2 cellular contexts compared by ENCODE assay signal in the genomic region with DNA sequence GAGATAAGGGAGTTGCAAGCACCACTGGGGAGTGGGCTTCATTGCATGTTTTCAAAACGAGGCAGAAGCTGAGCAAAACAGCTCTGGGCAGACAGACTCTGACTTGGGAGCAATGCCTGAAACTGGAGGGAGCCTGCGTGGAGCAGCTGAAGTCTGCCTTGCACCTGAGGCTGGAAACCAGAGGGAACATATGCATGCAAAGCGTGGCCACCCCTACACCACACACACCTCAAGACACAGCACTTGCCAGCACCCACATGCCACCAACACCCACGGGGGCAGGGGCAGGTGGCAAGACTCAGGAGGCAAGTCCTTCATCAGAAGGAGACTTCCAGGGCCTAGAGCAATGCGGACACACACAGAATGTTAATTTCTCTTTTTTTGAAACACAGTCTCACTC.
TF ChIP-seq lines count a peak whose summit lies in the region.

No MANE protein-coding gene starts in this region.

TF ChIP-seq in HepG2, 621 proteins besides CTCF, POLR2A, EP300 and RAD21 (continued from another document):
- TF ChIP-seq, protein P1, sequence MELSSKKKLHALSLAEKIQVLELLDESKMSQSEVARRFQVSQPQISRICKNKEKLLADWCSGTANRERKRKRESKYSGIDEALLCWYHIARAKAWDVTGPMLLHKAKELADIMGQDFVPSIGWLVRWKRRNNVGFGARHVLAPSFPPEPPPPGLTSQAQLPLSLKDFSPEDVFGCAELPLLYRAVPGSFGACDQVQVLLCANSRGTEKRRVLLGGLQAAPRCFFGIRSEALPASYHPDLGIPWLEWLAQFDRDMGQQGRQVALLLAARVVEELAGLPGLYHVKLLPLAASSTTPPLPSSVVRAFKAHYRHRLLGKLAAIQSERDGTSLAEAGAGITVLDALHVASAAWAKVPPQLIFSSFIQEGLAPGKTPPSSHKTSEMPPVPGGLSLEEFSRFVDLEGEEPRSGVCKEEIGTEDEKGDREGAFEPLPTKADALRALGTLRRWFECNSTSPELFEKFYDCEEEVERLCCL (CRISPR knock-in tag; IDR thresholded peaks at IDR 0.05; ENCODE audit: borderline replicate concordance): no peak
- TF ChIP-seq ASH2L (IDR thresholded peaks at IDR 0.05; ENCODE audit: insufficient read length, low read depth, low read length) (no peak), CCAR2 (optimal IDR thresholded peaks at IDR 0.05; ENCODE audit: low read depth, low read length) (no peak), SYNCRIP (IDR thresholded peaks at IDR 0.05; ENCODE audit: insufficient read depth, low read depth, low read length) (no peak), RARG (CRISPR knock-in tag; IDR thresholded peaks at IDR 0.05; ENCODE audit: low read depth) (no peak), ZNF768 (CRISPR knock-in tag; IDR thresholded peaks at IDR 0.05) (peak; percentile 13; the same call in 1 of the 2 replicates), ZNF776 (CRISPR knock-in tag; IDR thresholded peaks at IDR 0.05) (no peak)
- TF ChIP-seq, protein P2, sequence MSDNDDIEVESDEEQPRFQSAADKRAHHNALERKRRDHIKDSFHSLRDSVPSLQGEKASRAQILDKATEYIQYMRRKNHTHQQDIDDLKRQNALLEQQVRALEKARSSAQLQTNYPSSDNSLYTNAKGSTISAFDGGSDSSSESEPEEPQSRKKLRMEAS (IDR thresholded peaks at IDR 0.05): no peak

TF ChIP-seq in WTC11, 78 proteins besides CTCF, POLR2A, EP300 and RAD21 (continued from another document):
- TF ChIP-seq, protein P3, sequence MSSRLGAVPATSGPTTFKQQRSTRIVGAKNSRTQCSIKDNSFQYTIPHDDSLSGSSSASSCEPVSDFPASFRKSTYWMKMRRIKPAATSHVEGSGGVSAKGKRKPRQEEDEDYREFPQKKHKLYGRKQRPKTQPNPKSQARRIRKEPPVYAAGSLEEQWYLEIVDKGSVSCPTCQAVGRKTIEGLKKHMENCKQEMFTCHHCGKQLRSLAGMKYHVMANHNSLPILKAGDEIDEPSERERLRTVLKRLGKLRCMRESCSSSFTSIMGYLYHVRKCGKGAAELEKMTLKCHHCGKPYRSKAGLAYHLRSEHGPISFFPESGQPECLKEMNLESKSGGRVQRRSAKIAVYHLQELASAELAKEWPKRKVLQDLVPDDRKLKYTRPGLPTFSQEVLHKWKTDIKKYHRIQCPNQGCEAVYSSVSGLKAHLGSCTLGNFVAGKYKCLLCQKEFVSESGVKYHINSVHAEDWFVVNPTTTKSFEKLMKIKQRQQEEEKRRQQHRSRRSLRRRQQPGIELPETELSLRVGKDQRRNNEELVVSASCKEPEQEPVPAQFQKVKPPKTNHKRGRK (CRISPR knock-in tag; IDR thresholded peaks at IDR 0.05; ENCODE audit: borderline replicate concordance): no peak
- no peak for TF ChIP-seq JAZF1 (CRISPR knock-in tag; IDR thresholded peaks at IDR 0.05)
- TF ChIP-seq, protein P4, sequence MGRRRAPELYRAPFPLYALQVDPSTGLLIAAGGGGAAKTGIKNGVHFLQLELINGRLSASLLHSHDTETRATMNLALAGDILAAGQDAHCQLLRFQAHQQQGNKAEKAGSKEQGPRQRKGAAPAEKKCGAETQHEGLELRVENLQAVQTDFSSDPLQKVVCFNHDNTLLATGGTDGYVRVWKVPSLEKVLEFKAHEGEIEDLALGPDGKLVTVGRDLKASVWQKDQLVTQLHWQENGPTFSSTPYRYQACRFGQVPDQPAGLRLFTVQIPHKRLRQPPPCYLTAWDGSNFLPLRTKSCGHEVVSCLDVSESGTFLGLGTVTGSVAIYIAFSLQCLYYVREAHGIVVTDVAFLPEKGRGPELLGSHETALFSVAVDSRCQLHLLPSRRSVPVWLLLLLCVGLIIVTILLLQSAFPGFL (CRISPR knock-in tag; IDR thresholded peaks at IDR 0.05; ENCODE audit: borderline replicate concordance): no peak
- TF ChIP-seq, protein P5, sequence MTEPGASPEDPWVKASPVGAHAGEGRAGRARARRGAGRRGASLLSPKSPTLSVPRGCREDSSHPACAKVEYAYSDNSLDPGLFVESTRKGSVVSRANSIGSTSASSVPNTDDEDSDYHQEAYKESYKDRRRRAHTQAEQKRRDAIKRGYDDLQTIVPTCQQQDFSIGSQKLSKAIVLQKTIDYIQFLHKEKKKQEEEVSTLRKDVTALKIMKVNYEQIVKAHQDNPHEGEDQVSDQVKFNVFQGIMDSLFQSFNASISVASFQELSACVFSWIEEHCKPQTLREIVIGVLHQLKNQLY (CRISPR knock-in tag; IDR thresholded peaks at IDR 0.05): no peak
- TF ChIP-seq, protein P6, sequence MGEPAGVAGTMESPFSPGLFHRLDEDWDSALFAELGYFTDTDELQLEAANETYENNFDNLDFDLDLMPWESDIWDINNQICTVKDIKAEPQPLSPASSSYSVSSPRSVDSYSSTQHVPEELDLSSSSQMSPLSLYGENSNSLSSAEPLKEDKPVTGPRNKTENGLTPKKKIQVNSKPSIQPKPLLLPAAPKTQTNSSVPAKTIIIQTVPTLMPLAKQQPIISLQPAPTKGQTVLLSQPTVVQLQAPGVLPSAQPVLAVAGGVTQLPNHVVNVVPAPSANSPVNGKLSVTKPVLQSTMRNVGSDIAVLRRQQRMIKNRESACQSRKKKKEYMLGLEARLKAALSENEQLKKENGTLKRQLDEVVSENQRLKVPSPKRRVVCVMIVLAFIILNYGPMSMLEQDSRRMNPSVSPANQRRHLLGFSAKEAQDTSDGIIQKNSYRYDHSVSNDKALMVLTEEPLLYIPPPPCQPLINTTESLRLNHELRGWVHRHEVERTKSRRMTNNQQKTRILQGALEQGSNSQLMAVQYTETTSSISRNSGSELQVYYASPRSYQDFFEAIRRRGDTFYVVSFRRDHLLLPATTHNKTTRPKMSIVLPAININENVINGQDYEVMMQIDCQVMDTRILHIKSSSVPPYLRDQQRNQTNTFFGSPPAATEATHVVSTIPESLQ (CRISPR knock-in tag; IDR thresholded peaks at IDR 0.05): no peak
- TF ChIP-seq, protein P7, sequence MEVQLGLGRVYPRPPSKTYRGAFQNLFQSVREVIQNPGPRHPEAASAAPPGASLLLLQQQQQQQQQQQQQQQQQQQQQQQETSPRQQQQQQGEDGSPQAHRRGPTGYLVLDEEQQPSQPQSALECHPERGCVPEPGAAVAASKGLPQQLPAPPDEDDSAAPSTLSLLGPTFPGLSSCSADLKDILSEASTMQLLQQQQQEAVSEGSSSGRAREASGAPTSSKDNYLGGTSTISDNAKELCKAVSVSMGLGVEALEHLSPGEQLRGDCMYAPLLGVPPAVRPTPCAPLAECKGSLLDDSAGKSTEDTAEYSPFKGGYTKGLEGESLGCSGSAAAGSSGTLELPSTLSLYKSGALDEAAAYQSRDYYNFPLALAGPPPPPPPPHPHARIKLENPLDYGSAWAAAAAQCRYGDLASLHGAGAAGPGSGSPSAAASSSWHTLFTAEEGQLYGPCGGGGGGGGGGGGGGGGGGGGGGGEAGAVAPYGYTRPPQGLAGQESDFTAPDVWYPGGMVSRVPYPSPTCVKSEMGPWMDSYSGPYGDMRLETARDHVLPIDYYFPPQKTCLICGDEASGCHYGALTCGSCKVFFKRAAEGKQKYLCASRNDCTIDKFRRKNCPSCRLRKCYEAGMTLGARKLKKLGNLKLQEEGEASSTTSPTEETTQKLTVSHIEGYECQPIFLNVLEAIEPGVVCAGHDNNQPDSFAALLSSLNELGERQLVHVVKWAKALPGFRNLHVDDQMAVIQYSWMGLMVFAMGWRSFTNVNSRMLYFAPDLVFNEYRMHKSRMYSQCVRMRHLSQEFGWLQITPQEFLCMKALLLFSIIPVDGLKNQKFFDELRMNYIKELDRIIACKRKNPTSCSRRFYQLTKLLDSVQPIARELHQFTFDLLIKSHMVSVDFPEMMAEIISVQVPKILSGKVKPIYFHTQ (CRISPR knock-in tag; IDR thresholded peaks at IDR 0.05): no peak
- no peak for TF ChIP-seq FOXP1 (CRISPR knock-in tag; IDR thresholded peaks at IDR 0.05; ENCODE audit: borderline replicate concordance)
- no peak for TF ChIP-seq TP53 (CRISPR knock-in tag; IDR thresholded peaks at IDR 0.05)
- TF ChIP-seq NR3C1 (CRISPR knock-in tag; conservative IDR thresholded peaks at IDR 0.05; ENCODE audit: low read depth): no peak
- no peak for TF ChIP-seq NR2C2 (CRISPR knock-in tag; IDR thresholded peaks at IDR 0.05)
- no peak for TF ChIP-seq SMAD3 (CRISPR knock-in tag; IDR thresholded peaks at IDR 0.05; ENCODE audit: borderline replicate concordance)
